ENCODE assay signal across 29 cellular contexts in genomic region chr4:170049793-170050192, GRCh38. TPM values are rescaled to one million over a fixed set of nuclear protein-coding genes. Genes with fewer than 3 reads are reported as not detected.
DNase-seq lines count a peak whose midpoint lies in the region; ATAC-seq, FAIRE-seq and TF ChIP-seq lines count a peak whose summit lies in the region.
"Had no signal": no experiment of that assay in that cellular context is flagged by ENCODE, and none has a peak within 500 bp of the region (broad histone marks: within the 10 kb centered on the region; RNA-seq: fewer than 3 reads in every experiment).

No MANE protein-coding gene starts in this region.

- H3K9me3 Mint-ChIP-seq in GM23338: peaks cover 17% of the 10 kb centered on the region; the same call in 2 of the 3 replicates
- no peaks in the 10 kb centered on the region for H3K9me3 Mint-ChIP-seq in astrocyte (ENCODE audit: unreplicated experiment)
- peaks cover 15% of the 10 kb centered on the region for H3K9me3 Mint-ChIP-seq in nephron progenitor cell
- peaks cover 3% of the 10 kb centered on the region for H3K9me3 Mint-ChIP-seq in neural progenitor cell
- H3K9me3 Mint-ChIP-seq in stimulated activated naive B cell treated with anti-CD40 and anti-IgM and Interleukin-4, amounts not matched to agents 10 μg/mL and 1 μg/mL and 100 μg/mL, for 72 hours: no peaks in the 10 kb centered on the region
- H3K9me3 Mint-ChIP-seq in activated naive CD8-positive, alpha-beta T cell treated with anti-CD3 and anti-CD28 coated beads, Interleukin-2, amount 50 U/mL, for 24 hours: no peaks in the 10 kb centered on the region
- H3K9me3 Mint-ChIP-seq: CD4-positive, alpha-beta memory T cell; CD4-positive, CD25-positive, alpha-beta regulatory T cell; CD8-positive, alpha-beta memory T cell had no signal

- no peak for TF ChIP-seq POLR2A in Peyer's patch (IDR thresholded peaks at IDR 0.05)

- no peaks in the 10 kb centered on the region; the same call in 2 of the 3 replicates for H3K4me1 Mint-ChIP-seq in GM23338
- no peaks in the 10 kb centered on the region for H3K4me1 Mint-ChIP-seq in astrocyte (ENCODE audit: low read depth, unreplicated experiment)
- H3K4me1 Mint-ChIP-seq in nephron progenitor cell: peaks cover 8% of the 10 kb centered on the region
- H3K4me1 Mint-ChIP-seq in neural progenitor cell: peaks cover 3% of the 10 kb centered on the region
- no peaks in the 10 kb centered on the region for H3K4me1 Mint-ChIP-seq in stimulated activated naive B cell treated with anti-CD40 and anti-IgM and Interleukin-4, amounts not matched to agents 10 μg/mL and 1 μg/mL and 100 μg/mL, for 72 hours
- no peaks in the 10 kb centered on the region for H3K4me1 Mint-ChIP-seq in activated naive CD8-positive, alpha-beta T cell treated with anti-CD3 and anti-CD28 coated beads, Interleukin-2, amount 50 U/mL, for 24 hours
- H3K4me1 Mint-ChIP-seq: CD14-positive monocyte; CD4-positive, alpha-beta memory T cell; CD4-positive, CD25-positive, alpha-beta regulatory T cell; CD8-positive, alpha-beta memory T cell had no signal

- H4K20me1 ChIP-seq in GM23338 (replicated peaks; ENCODE audit: insufficient read depth) (no peaks in the 10 kb centered on the region), astrocyte (ENCODE audit: insufficient read depth, low read length) (no peaks in the 10 kb centered on the region), neural progenitor cell (ENCODE audit: low read depth) (no peaks in the 10 kb centered on the region)
- H4K20me1 ChIP-seq: BLaER1 had no signal

- no peaks in the 10 kb centered on the region for H3K79me2 ChIP-seq in GM23338 (replicated peaks; ENCODE audit: insufficient read depth)
- H3K79me2 ChIP-seq in astrocyte (ENCODE audit: insufficient read depth, low read length): no peaks in the 10 kb centered on the region
- H3K79me2 ChIP-seq in neural progenitor cell (ENCODE audit: low read depth): no peaks in the 10 kb centered on the region

- no peak overlapping the region for H3K4me3 ChIP-seq in GM23338
- H3K4me3 ChIP-seq in astrocyte (ENCODE audit: insufficient read depth, low read depth, low read length): no peak overlapping the region
- H3K4me3 ChIP-seq in neural progenitor cell: no peak overlapping the region
- no peak overlapping the region for H3K4me3 ChIP-seq in Peyer's patch
- H3K4me3 ChIP-seq: BLaER1 had no signal

- DNase-seq in GM23338 (ENCODE audit: low spot score) (no peak), astrocyte (ENCODE audit: low read depth) (no peak), nephron progenitor cell (no peak), putamen (ENCODE audit: low spot score) (peak; percentile 60), neural progenitor cell (ENCODE audit: low spot score) (no peak), Peyer's patch (no peak)
- DNase-seq in stimulated activated naive B cell treated with anti-CD40 and anti-IgM and Interleukin-4, amounts not matched to agents 10 μg/mL and 1 μg/mL and 100 μg/mL, for 72 hours: no peak
- DNase-seq in activated naive CD8-positive, alpha-beta T cell treated with anti-CD3 and anti-CD28 coated beads, Interleukin-2, amount 50 U/mL, for 24 hours: no peak
- DNase-seq: 8988T; ACHN; BE2C; C1 segment of cervical spinal cord; CD4-positive, alpha-beta memory T cell; CD4-positive, CD25-positive, alpha-beta regulatory T cell; CD8-positive, alpha-beta memory T cell; COR-L47; DMS 273 treated with DMSO at 0.1 percent for 48 hours; DMS153; DMS53; DMS79; DND-41; EL; GF-D8 had no signal

- no peak for FAIRE-seq in astrocyte (lab: Jason Lieb, UNC)
- FAIRE-seq: A204.1, G401.6, GM12891, GM19239 had no signal

- ATAC-seq in GM23338: no peak
- ATAC-seq in stimulated activated naive B cell treated with anti-CD40 and anti-IgM and Interleukin-4, amounts not matched to agents 10 μg/mL and 1 μg/mL and 100 μg/mL, for 72 hours (replicated peaks): no peak
- ATAC-seq in activated naive CD8-positive, alpha-beta T cell treated with anti-CD3 and anti-CD28 coated beads, Interleukin-2, amount 50 U/mL, for 24 hours: no peak

- no peak overlapping the region for H3K27ac Mint-ChIP-seq in GM23338
- H3K27ac Mint-ChIP-seq in astrocyte (ENCODE audit: unreplicated experiment): no peak overlapping the region
- H3K27ac Mint-ChIP-seq in nephron progenitor cell: peak overlapping the region; percentile 8
- H3K27ac Mint-ChIP-seq in neural progenitor cell: no peak overlapping the region
- H3K27ac Mint-ChIP-seq in stimulated activated naive B cell treated with anti-CD40 and anti-IgM and Interleukin-4, amounts not matched to agents 10 μg/mL and 1 μg/mL and 100 μg/mL, for 72 hours: no peak overlapping the region
- H3K27ac Mint-ChIP-seq in activated naive CD8-positive, alpha-beta T cell treated with anti-CD3 and anti-CD28 coated beads, Interleukin-2, amount 50 U/mL, for 24 hours: no peak overlapping the region
- H3K27ac Mint-ChIP-seq: CD14-positive monocyte; CD4-positive, alpha-beta memory T cell; CD4-positive, CD25-positive, alpha-beta regulatory T cell; CD8-positive, alpha-beta memory T cell had no signal

- H3K36me3 Mint-ChIP-seq in GM23338 (ENCODE audit: low read depth) (no peaks in the 10 kb centered on the region), astrocyte (ENCODE audit: low read depth, unreplicated experiment) (no peaks in the 10 kb centered on the region), nephron progenitor cell (ENCODE audit: low read depth) (no peaks in the 10 kb centered on the region), neural progenitor cell (no peaks in the 10 kb centered on the region)
- no peaks in the 10 kb centered on the region for H3K36me3 Mint-ChIP-seq in stimulated activated naive B cell treated with anti-CD40 and anti-IgM and Interleukin-4, amounts not matched to agents 10 μg/mL and 1 μg/mL and 100 μg/mL, for 72 hours
- H3K36me3 Mint-ChIP-seq in activated naive CD8-positive, alpha-beta T cell treated with anti-CD3 and anti-CD28 coated beads, Interleukin-2, amount 50 U/mL, for 24 hours (ENCODE audit: low read depth): no peaks in the 10 kb centered on the region
- H3K36me3 Mint-ChIP-seq: CD14-positive monocyte; CD4-positive, alpha-beta memory T cell; CD4-positive, CD25-positive, alpha-beta regulatory T cell; CD8-positive, alpha-beta memory T cell had no signal

- H3K9me3 ChIP-seq in astrocyte (ENCODE audit: insufficient read depth, low read depth, low read length): no peaks in the 10 kb centered on the region
- no peaks in the 10 kb centered on the region for H3K9me3 ChIP-seq in neural progenitor cell (ENCODE audit: low read depth)
- no peaks in the 10 kb centered on the region for H3K9me3 ChIP-seq in Peyer's patch
- H3K9me3 ChIP-seq: BE2C, BLaER1 had no signal

- H3K4me2 ChIP-seq in GM23338 (no peak overlapping the region), astrocyte (ENCODE audit: low read length) (no peak overlapping the region), neural progenitor cell (no peak overlapping the region)
- H3K4me2 ChIP-seq: BLaER1 had no signal

- H3K27me3 Mint-ChIP-seq in GM23338 (ENCODE audit: insufficient read depth, low read depth, poor library complexity) (no peaks in the 10 kb centered on the region), astrocyte (ENCODE audit: low read depth, unreplicated experiment) (peaks cover 2% of the 10 kb centered on the region), nephron progenitor cell (ENCODE audit: low read depth, poor library complexity) (peaks cover 5% of the 10 kb centered on the region), neural progenitor cell (ENCODE audit: insufficient read depth, low read depth) (peaks cover 9% of the 10 kb centered on the region)
- peaks cover 0 to 8% of the 10 kb centered on the region in 2 donors for H3K27me3 Mint-ChIP-seq in stimulated activated naive B cell treated with anti-CD40 and anti-IgM and Interleukin-4, amounts not matched to agents 10 μg/mL and 1 μg/mL and 100 μg/mL, for 72 hours
- H3K27me3 Mint-ChIP-seq in activated naive CD8-positive, alpha-beta T cell treated with anti-CD3 and anti-CD28 coated beads, Interleukin-2, amount 50 U/mL, for 24 hours: peaks cover 4% of the 10 kb centered on the region

- H3K9ac ChIP-seq in astrocyte (ENCODE audit: low read length) (no peak overlapping the region), neural progenitor cell (no peak overlapping the region)
- H3K9ac ChIP-seq: BLaER1 had no signal

- H3K27me3 ChIP-seq in GM23338 (ENCODE audit: insufficient read depth) (no peaks in the 10 kb centered on the region), astrocyte (ENCODE audit: insufficient read depth, low read length) (peaks cover 3% of the 10 kb centered on the region), neural progenitor cell (no peaks in the 10 kb centered on the region), Peyer's patch (no peaks in the 10 kb centered on the region)
- H3K27me3 ChIP-seq: BE2C, BLaER1 had no signal

- no peaks in the 10 kb centered on the region for H3F3A ChIP-seq in GM23338 (replicated peaks; ENCODE audit: low read depth)
- no peaks in the 10 kb centered on the region for H3F3A ChIP-seq in neural progenitor cell (ENCODE audit: low read depth)

- H3K36me3 ChIP-seq in GM23338 (ENCODE audit: insufficient read depth) (no peaks in the 10 kb centered on the region), astrocyte (ENCODE audit: insufficient read depth, low read length) (no peaks in the 10 kb centered on the region), neural progenitor cell (no peaks in the 10 kb centered on the region), Peyer's patch (no peaks in the 10 kb centered on the region)
- H3K36me3 ChIP-seq: BE2C, BLaER1 had no signal

- H3K4me1 ChIP-seq in GM23338 (ENCODE audit: insufficient read depth): no peaks in the 10 kb centered on the region
- H3K4me1 ChIP-seq in astrocyte (ENCODE audit: insufficient read depth, low read length): no peaks in the 10 kb centered on the region
- no peaks in the 10 kb centered on the region for H3K4me1 ChIP-seq in neural progenitor cell
- no peaks in the 10 kb centered on the region for H3K4me1 ChIP-seq in Peyer's patch
- H3K4me1 ChIP-seq: BE2C, BLaER1 had no signal

- H2AFZ ChIP-seq in GM23338: peak overlapping the region; percentile 38; the same call in 1 of the 2 replicates
- peak overlapping the region; percentile 7 for H2AFZ ChIP-seq in astrocyte (ENCODE audit: low read depth, low read length)
- H2AFZ ChIP-seq in neural progenitor cell (replicated peaks): no peak overlapping the region

- no peak overlapping the region for H3K4me3 Mint-ChIP-seq in GM23338
- no peak overlapping the region for H3K4me3 Mint-ChIP-seq in astrocyte (ENCODE audit: unreplicated experiment)
- H3K4me3 Mint-ChIP-seq in nephron progenitor cell: no peak overlapping the region
- H3K4me3 Mint-ChIP-seq in neural progenitor cell: no peak overlapping the region
- H3K4me3 Mint-ChIP-seq in stimulated activated naive B cell treated with anti-CD40 and anti-IgM and Interleukin-4, amounts not matched to agents 10 μg/mL and 1 μg/mL and 100 μg/mL, for 72 hours: no peak overlapping the region
- no peak overlapping the region for H3K4me3 Mint-ChIP-seq in activated naive CD8-positive, alpha-beta T cell treated with anti-CD3 and anti-CD28 coated beads, Interleukin-2, amount 50 U/mL, for 24 hours
- H3K4me3 Mint-ChIP-seq: CD14-positive monocyte; CD4-positive, alpha-beta memory T cell; CD4-positive, CD25-positive, alpha-beta regulatory T cell; CD8-positive, alpha-beta memory T cell had no signal

- H3K27ac ChIP-seq in GM23338 (ENCODE audit: low read depth): no peak overlapping the region
- no peak overlapping the region for H3K27ac ChIP-seq in astrocyte (ENCODE audit: low read depth, low read length)
- H3K27ac ChIP-seq in neural progenitor cell: no peak overlapping the region
- H3K27ac ChIP-seq in Peyer's patch: no peak overlapping the region
- H3K27ac ChIP-seq: BLaER1 had no signal

- TF ChIP-seq CTCF in GM23338 (conservative IDR thresholded peaks at IDR 0.05; ENCODE audit: low read depth in 2 of 2) (no peak), astrocyte (IDR thresholded peaks at IDR 0.05; ENCODE audit: insufficient read depth, low read depth, low read length) (no peak), nephron progenitor cell (IDR thresholded peaks at IDR 0.05) (no peak), neural progenitor cell (IDR thresholded peaks at IDR 0.05) (no peak), Peyer's patch (IDR thresholded peaks at IDR 0.05) (no peak)

- H3K9me2 ChIP-seq in GM23338 (ENCODE audit: insufficient read depth): no peaks in the 10 kb centered on the region; the same call in 1 of the 2 replicates

RNA-seq across cellular contexts. Expression of gene MFAP3L, which starts 23.6 kb away (rescaled TPM):
- total RNA-seq in GM23338 (2014; rRNA removed; shearing (Covaris generic)): 5.5 and 7.9 TPM in 2 replicates
- 2.5 and 3.4 TPM in 2 replicates for polyA plus RNA-seq in GM23338 (2016; fragmentation: Nextera tagmentation; extraction: Ambion mirVana)
- 30.2 and 30.8 TPM in 2 replicates for total RNA-seq in astrocyte
- 30.7 and 35.5 TPM in 2 replicates for total RNA-seq in neural progenitor cell (ENCODE audit: low replicate concordance)
- total RNA-seq in Peyer's patch: 1 to 10 TPM; 1.7 to 2.2 (median 1.7) TPM

RNA-seq across cellular contexts. Expression of gene AADAT, which starts 40.0 kb away (rescaled TPM):
- total RNA-seq in GM23338 (2014; rRNA removed; shearing (Covaris generic)): 4.5 and 7.0 TPM in 2 replicates
- polyA plus RNA-seq in GM23338 (2016; fragmentation: Nextera tagmentation; extraction: Ambion mirVana): 6.2 and 6.9 TPM in 2 replicates
- total RNA-seq in astrocyte (10.3 and 10.5 TPM in 2 replicates), neural progenitor cell (ENCODE audit: low replicate concordance) (20.0 and 24.2 TPM in 2 replicates), Peyer's patch (10 to 100 TPM in 1 of 4 donors, 1 to 10 TPM in 3; 4.6 to 10.7 (median 5.1) TPM)
- total RNA-seq: CD4-positive, alpha-beta memory T cell; CD4-positive, CD25-positive, alpha-beta regulatory T cell; CD8-positive, alpha-beta memory T cell had no signal
- polyA plus RNA-seq: CD14-positive monocyte; CD4-positive, alpha-beta memory T cell; CD4-positive, CD25-positive, alpha-beta regulatory T cell; CD8-positive, alpha-beta memory T cell had no signal
